ENCODE assay signal across 20 cellular contexts in genomic region chr6:96704713-96705112, GRCh38.
DNase-seq lines count a peak whose midpoint lies in the region; ATAC-seq, FAIRE-seq and TF ChIP-seq lines count a peak whose summit lies in the region.
"Had no signal": no experiment of that assay in that cellular context is flagged by ENCODE, and none has a peak within 500 bp of the region (broad histone marks: within the 10 kb centered on the region; RNA-seq: fewer than 3 reads in every experiment).

No MANE protein-coding gene starts in this region.

- no peaks in the 10 kb centered on the region for H3K9me3 ChIP-seq in HepG2 (ENCODE audit: low read length)
- H3K9me3 ChIP-seq: heart right ventricle, lower lobe of right lung had no signal

- POLR2A ChIA-PET in HepG2 (lab: Yijun Ruan, JAX): no interaction called here

- TF ChIP-seq POLR2A in HepG2 (IDR thresholded peaks at IDR 0.05; ENCODE audit: insufficient read depth in 1 of 2, low read depth in 2 of 2, low read length in 2 of 2): no peak

- in situ Hi-C loops in HepG2 (cut with HindIII; ENCODE audit: extremely low pct_ligation_motif_present, low pct_unique_long_range_greater_than_20kb): no loop called here

- H3K4me2 ChIP-seq in HepG2 (ENCODE audit: low read depth, low read length): no peak overlapping the region

- no peaks in the 10 kb centered on the region for H3K27me3 ChIP-seq in HepG2 (ENCODE audit: control insufficient read depth in 1 of 2, insufficient read depth in 2 of 2, low read length in 2 of 2)
- H3K27me3 ChIP-seq: heart right ventricle had no signal

- no peak overlapping the region for H3K4me3 Mint-ChIP-seq in activated T-cell treated with anti-CD3 and anti-CD28 coated beads, Interleukin-2, amount 50 U/mL, for 72 hours
- H3K4me3 Mint-ChIP-seq in activated T-cell treated with anti-CD3 and anti-CD28 coated beads, Interleukin-2, amount 50 U/mL, for 24 hours: no peak overlapping the region
- H3K4me3 Mint-ChIP-seq in stimulated activated effector memory CD8-positive, alpha-beta T cell treated with anti-CD3 and anti-CD28 coated beads, Interleukin-12 subunit alpha, Interleukin-12 subunit beta, amount 100 ng/mL, for 72 hours: no peak overlapping the region
- H3K4me3 Mint-ChIP-seq: CD4-positive, CD25-positive, alpha-beta regulatory T cell; T-helper 17 cell had no signal

- H2AFZ ChIP-seq in HepG2 (ENCODE audit: low read length): no peak overlapping the region

- H3K27me3 Mint-ChIP-seq in activated T-cell treated with anti-CD3 and anti-CD28 coated beads, Interleukin-2, amount 50 U/mL, for 72 hours (ENCODE audit: low read depth): no peaks in the 10 kb centered on the region
- peaks cover 5% of the 10 kb centered on the region for H3K27me3 Mint-ChIP-seq in activated T-cell treated with anti-CD3 and anti-CD28 coated beads, Interleukin-2, amount 50 U/mL, for 24 hours
- H3K27me3 Mint-ChIP-seq: CD4-positive, CD25-positive, alpha-beta regulatory T cell had no signal

- peak; percentile 97 to 98 for ATAC-seq in activated T-cell treated with anti-CD3 and anti-CD28 coated beads, Interleukin-2, amount 50 U/mL, for 72 hours (replicated peaks in 1 of 2)
- ATAC-seq in HG03354 (IDR thresholded peaks at IDR 0.05; ENCODE audit: poor library complexity, severe bottlenecking, unreplicated experiment) (peak; percentile 52), HG02571 (IDR thresholded peaks at IDR 0.05; ENCODE audit: unreplicated experiment) (no peak), GM19324 (IDR thresholded peaks at IDR 0.05; ENCODE audit: low FRiP score, unreplicated experiment) (no peak), HepG2 (no peak)
- peak; percentile 90 for ATAC-seq in stimulated activated effector memory CD8-positive, alpha-beta T cell treated with anti-CD3 and anti-CD28 coated beads, Interleukin-12 subunit alpha, Interleukin-12 subunit beta, amount 100 ng/mL, for 72 hours
- ATAC-seq: heart right ventricle, lower lobe of right lung, sciatic nerve, T-helper 17 cell had no signal

- no peak for TF ChIP-seq EP300 in HepG2 (IDR thresholded peaks at IDR 0.05; ENCODE audit: low read depth in 2 of 2, low read length in 2 of 2)
- TF ChIP-seq EP300 in HepG2 (CRISPR knock-in tag; IDR thresholded peaks at IDR 0.05; ENCODE audit: borderline replicate concordance): no peak

- WGBS in HepG2 (ENCODE audit: low lambda C conversion rate): 0% methylated on average over 2 of the region's 2 CpGs

- CTCF ChIA-PET in HepG2 (lab: Yijun Ruan, JAX; ENCODE audit: low intra/inter-chr PET ratio, low total read pairs): no interaction called here

- no peaks in the 10 kb centered on the region for H3K36me3 Mint-ChIP-seq in activated T-cell treated with anti-CD3 and anti-CD28 coated beads, Interleukin-2, amount 50 U/mL, for 72 hours (ENCODE audit: insufficient read depth in 2 of 2)
- no peaks in the 10 kb centered on the region for H3K36me3 Mint-ChIP-seq in activated T-cell treated with anti-CD3 and anti-CD28 coated beads, Interleukin-2, amount 50 U/mL, for 24 hours (ENCODE audit: low read depth)
- no peaks in the 10 kb centered on the region for H3K36me3 Mint-ChIP-seq in stimulated activated effector memory CD8-positive, alpha-beta T cell treated with anti-CD3 and anti-CD28 coated beads, Interleukin-12 subunit alpha, Interleukin-12 subunit beta, amount 100 ng/mL, for 72 hours
- H3K36me3 Mint-ChIP-seq: CD4-positive, CD25-positive, alpha-beta regulatory T cell had no signal

- no peak for TF ChIP-seq CTCF in HepG2 (CRISPR knock-in tag; IDR thresholded peaks at IDR 0.05)

- no peaks in the 10 kb centered on the region for H3K36me3 ChIP-seq in HepG2 (replicated peaks in 1 of 2; ENCODE audit: control insufficient read depth in 1 of 2, insufficient read depth in 2 of 2, low read length in 2 of 2)
- H3K36me3 ChIP-seq: heart right ventricle, lower lobe of right lung had no signal

- no TSS peak for BruUV-seq in HepG2 (replicated peaks; lab: Mats Ljungman, UMichigan)

- H3K9ac ChIP-seq in HepG2 (ENCODE audit: insufficient read depth, low read depth, low read length): no peak overlapping the region

- intact Hi-C loops in HepG2 (cut with micrococcal nuclease; ENCODE audit: unreplicated experiment): no loop called here

- H3K79me2 ChIP-seq in HepG2 (ENCODE audit: insufficient read depth, low read length): no peaks in the 10 kb centered on the region

- no peak for TF ChIP-seq RAD21 in HepG2 (CRISPR knock-in tag; IDR thresholded peaks at IDR 0.05)

- no peak overlapping the region for H3K27ac ChIP-seq in HepG2 (ENCODE audit: extremely low read length, insufficient read depth, low read length)
- H3K27ac ChIP-seq: heart right ventricle, lower lobe of right lung had no signal

- no peaks in the 10 kb centered on the region for H3K4me1 Mint-ChIP-seq in activated T-cell treated with anti-CD3 and anti-CD28 coated beads, Interleukin-2, amount 50 U/mL, for 72 hours (ENCODE audit: low read depth)
- no peaks in the 10 kb centered on the region for H3K4me1 Mint-ChIP-seq in activated T-cell treated with anti-CD3 and anti-CD28 coated beads, Interleukin-2, amount 50 U/mL, for 24 hours (ENCODE audit: low read depth)
- H3K4me1 Mint-ChIP-seq in stimulated activated effector memory CD8-positive, alpha-beta T cell treated with anti-CD3 and anti-CD28 coated beads, Interleukin-12 subunit alpha, Interleukin-12 subunit beta, amount 100 ng/mL, for 72 hours: no peaks in the 10 kb centered on the region
- H3K4me1 Mint-ChIP-seq: CD4-positive, CD25-positive, alpha-beta regulatory T cell; T-helper 17 cell had no signal

- no peaks in the 10 kb centered on the region for H4K20me1 ChIP-seq in HepG2 (ENCODE audit: insufficient read depth, low read length)

- DNase-seq in activated T-cell treated with anti-CD3 and anti-CD28 coated beads, Interleukin-2, amount 50 U/mL, for 72 hours: peak; percentile 1 to 12
- no peak for DNase-seq in activated T-cell treated with anti-CD3 and anti-CD28 coated beads, Interleukin-2, amount 50 U/mL, for 24 hours
- DNase-seq in SW480 (ENCODE audit: low spot score) (peak; percentile 2), HepG2 (ENCODE audit: low spot score) (no peak)
- DNase-seq in stimulated activated effector memory CD8-positive, alpha-beta T cell treated with anti-CD3 and anti-CD28 coated beads, Interleukin-12 subunit alpha, Interleukin-12 subunit beta, amount 100 ng/mL, for 72 hours (ENCODE audit: low spot score in 2 of 2): no peak
- DNase-seq: activated effector memory CD4-positive, alpha-beta T cell treated with anti-CD3 and anti-CD28 coated beads, Interleukin-2, amount 50 U/mL, for 16 hours; aorta; CD4-positive, CD25-positive, alpha-beta regulatory T cell; effector CD8-positive, alpha-beta T cell; heart right ventricle; lower lobe of right lung; NCI-H1694; NCI-H510A; SIG-M5; T-helper 17 cell had no signal

- H3K4me3 ChIP-seq in HepG2 (replicated peaks in 1 of 3; ENCODE audit: insufficient read depth in 1 of 3, low read depth in 2 of 3, low read length in 3 of 3): no peak overlapping the region
- H3K4me3 ChIP-seq: heart right ventricle, lower lobe of right lung had no signal

- FAIRE-seq in HepG2 (lab: Jason Lieb, UNC): no peak
- FAIRE-seq: islet of Langerhans had no signal

- H3K27ac Mint-ChIP-seq in activated T-cell treated with anti-CD3 and anti-CD28 coated beads, Interleukin-2, amount 50 U/mL, for 72 hours: no peak overlapping the region
- H3K27ac Mint-ChIP-seq in activated T-cell treated with anti-CD3 and anti-CD28 coated beads, Interleukin-2, amount 50 U/mL, for 24 hours: no peak overlapping the region
- H3K27ac Mint-ChIP-seq in stimulated activated effector memory CD8-positive, alpha-beta T cell treated with anti-CD3 and anti-CD28 coated beads, Interleukin-12 subunit alpha, Interleukin-12 subunit beta, amount 100 ng/mL, for 72 hours: no peak overlapping the region
- H3K27ac Mint-ChIP-seq: CD4-positive, CD25-positive, alpha-beta regulatory T cell; T-helper 17 cell had no signal

- H3K9me3 Mint-ChIP-seq in activated T-cell treated with anti-CD3 and anti-CD28 coated beads, Interleukin-2, amount 50 U/mL, for 72 hours: no peaks in the 10 kb centered on the region
- H3K9me3 Mint-ChIP-seq in activated T-cell treated with anti-CD3 and anti-CD28 coated beads, Interleukin-2, amount 50 U/mL, for 24 hours: no peaks in the 10 kb centered on the region
- no peaks in the 10 kb centered on the region for H3K9me3 Mint-ChIP-seq in stimulated activated effector memory CD8-positive, alpha-beta T cell treated with anti-CD3 and anti-CD28 coated beads, Interleukin-12 subunit alpha, Interleukin-12 subunit beta, amount 100 ng/mL, for 72 hours

- H3K4me1 ChIP-seq in HepG2 (ENCODE audit: insufficient read depth, low read length): no peaks in the 10 kb centered on the region
- H3K4me1 ChIP-seq: heart right ventricle, lower lobe of right lung had no signal

TF ChIP-seq in HepG2, 621 proteins besides CTCF, POLR2A, EP300 and RAD21 (continues in another document):
- TF ChIP-seq HNRNPL (IDR thresholded peaks at IDR 0.05; ENCODE audit: low read depth, low read length): no peak
- TF ChIP-seq REST (IDR thresholded peaks at IDR 0.05; ENCODE audit: borderline replicate concordance in 1 of 2, low read depth in 1 of 2, low read length in 2 of 2): no peak
- TF ChIP-seq SP2 (CRISPR knock-in tag; IDR thresholded peaks at IDR 0.05): no peak
- no peak for TF ChIP-seq KLF12 (CRISPR knock-in tag; IDR thresholded peaks at IDR 0.05; ENCODE audit: borderline replicate concordance)

Comparison
In these comparisons a context has a peak if more than half of its experiments do, and no peak if none do; other contexts are left out.
1. DNase-seq: peak in activated T-cell treated with anti-CD3 and anti-CD28 coated beads, Interleukin-2, amount 50 U/mL, for 72 hours (2 of 2) and SW480 (single experiment); none in activated T-cell treated with anti-CD3 and anti-CD28 coated beads, Interleukin-2, amount 50 U/mL, for 24 hours (single experiment), stimulated activated effector memory CD8-positive, alpha-beta T cell treated with anti-CD3 and anti-CD28 coated beads, Interleukin-12 subunit alpha, Interleukin-12 subunit beta, amount 100 ng/mL, for 72 hours (0 of 2) and HepG2 (single experiment).
2. ATAC-seq: peak in activated T-cell treated with anti-CD3 and anti-CD28 coated beads, Interleukin-2, amount 50 U/mL, for 72 hours (2 of 2), HG03354 (single experiment) and stimulated activated effector memory CD8-positive, alpha-beta T cell treated with anti-CD3 and anti-CD28 coated beads, Interleukin-12 subunit alpha, Interleukin-12 subunit beta, amount 100 ng/mL, for 72 hours (single experiment); none in HG02571 (single experiment), GM19324 (single experiment) and HepG2 (single experiment).